7 cellular contexts compared by ENCODE assay signal in genomic region chr7:5027796-5028410, GRCh38. TPM values are rescaled to one million over a fixed set of nuclear protein-coding genes. Genes with fewer than 3 reads are reported as not detected.
DNase-seq lines count a peak whose midpoint lies in the region; ATAC-seq and TF ChIP-seq lines count a peak whose summit lies in the region.
"Not testable (repeated sequence)": the region's sequence is repeated elsewhere in the genome, so short reads cannot be mapped to it uniquely, and the experiment has no call there.

No MANE protein-coding gene starts in this region.

- not testable (repeated sequence) for TF ChIP-seq RAD21 in IMR-90 (IDR thresholded peaks at IDR 0.05; ENCODE audit: low read length)

- CTCF ChIA-PET in IMR-90 (lab: Yijun Ruan, JAX), result not testable (repeated sequence)

- H2BK20ac ChIP-seq in IMR-90 (ENCODE audit: low read depth, low read length), result not testable (repeated sequence)

- not testable (repeated sequence) for H3K56ac ChIP-seq in IMR-90 (ENCODE audit: extremely low read depth, insufficient read depth, low read length)

- H3K9me3 ChIP-seq in IMR-90 (ENCODE audit: control insufficient read depth, insufficient read depth, low read length); esophagus muscularis mucosa: not testable (repeated sequence)

- not testable (repeated sequence) for H3K27me3 ChIP-seq in IMR-90 (ENCODE audit: control insufficient read depth, insufficient read depth, low read length); esophagus muscularis mucosa

- not testable (repeated sequence) for H3K36me3 Mint-ChIP-seq in osteocyte (ENCODE audit: unreplicated experiment)

- in situ Hi-C loops in IMR-90 (cut with MboI; ENCODE audit: low sequenced_read_pairs), result not testable (repeated sequence)

- not testable (repeated sequence) for H3K4me1 ChIP-seq in IMR-90 (ENCODE audit: control insufficient read depth, insufficient read depth, low read length); esophagus muscularis mucosa

- DNase-seq in EH (ENCODE audit: low read depth) (peak; percentile 46), IMR-90 (peak; percentile 68), NCI-H226 (peak; percentile 26), astrocyte of the hippocampus (ENCODE audit: low read depth, low spot score) (peak; percentile 38), esophagus muscularis mucosa (ENCODE audit: extremely low spot score) (peak; percentile 70), glomerular visceral epithelial cell (ENCODE audit: extremely low spot score) (peak; percentile 28), osteocyte (ENCODE audit: extremely low spot score, unreplicated experiment) (peak; percentile 79)

- not testable (repeated sequence) for H3K9ac ChIP-seq in IMR-90 (ENCODE audit: low read depth, low read length)

- not testable (repeated sequence) for H4K20me1 ChIP-seq in IMR-90 (ENCODE audit: insufficient read depth, low read length)

- H3K23ac ChIP-seq in IMR-90 (ENCODE audit: low read depth, low read length), result not testable (repeated sequence)

- H3K9me1 ChIP-seq in IMR-90 (ENCODE audit: insufficient read depth, low read length), result not testable (repeated sequence)

- not testable (repeated sequence) for TF ChIP-seq EP300 in esophagus muscularis mucosa (IDR thresholded peaks at IDR 0.05)

- peak; percentile 61 for ATAC-seq in IMR-90 (ENCODE audit: low read depth)

- H2AK5ac ChIP-seq in IMR-90 (ENCODE audit: low read depth, low read length), result not testable (repeated sequence)

- H3K14ac ChIP-seq in IMR-90 (replicated peaks; ENCODE audit: low read depth, low read length), result not testable (repeated sequence)

- intact Hi-C loops in IMR-90 (cut with micrococcal nuclease); esophagus muscularis mucosa (cut with DNase I): not testable (repeated sequence)

- dilution Hi-C loops in IMR-90 (cut with HindIII; ENCODE audit: low sequenced_read_pairs, unreplicated experiment), result not testable (repeated sequence)

- no CpG with 5 or more reads among the region's 14 CpGs for WGBS in IMR-90 (ENCODE audit: extremely low coverage in 2 of 2, insufficient read length in 1 of 2), 2 experiments
- WGBS in esophagus muscularis mucosa, result 92% methylated on average over 14 of the region's 14 CpGs

- H2AK9ac ChIP-seq in IMR-90 (replicated peaks; ENCODE audit: low read depth, low read length, poor library complexity), result not testable (repeated sequence)

- not testable (repeated sequence) for H3K36me3 ChIP-seq in IMR-90 (ENCODE audit: control insufficient read depth, insufficient read depth, low read length)
- peaks cover 0 to 21% (median 0%) of the 10 kb centered on the region in 4 donors for H3K36me3 ChIP-seq in esophagus muscularis mucosa

- not testable (repeated sequence) for H3K79me1 ChIP-seq in IMR-90 (ENCODE audit: low read depth in 1 of 2, low read length in 2 of 2)

- H2BK120ac ChIP-seq in IMR-90 (ENCODE audit: low read depth, low read length), result not testable (repeated sequence)

- not testable (repeated sequence) for TF ChIP-seq POLR2A in IMR-90 (IDR thresholded peaks at IDR 0.05; ENCODE audit: low read depth, low read length); esophagus muscularis mucosa (IDR thresholded peaks at IDR 0.05; ENCODE audit: low read depth)

- H2AFZ ChIP-seq in IMR-90 (replicated peaks; ENCODE audit: low read length, poor library complexity), result not testable (repeated sequence)

- H3K9me3 Mint-ChIP-seq in osteocyte (ENCODE audit: unreplicated experiment), result not testable (repeated sequence)

- H4K91ac ChIP-seq in IMR-90 (ENCODE audit: insufficient read depth, low read depth, low read length), result not testable (repeated sequence)

- H3K27me3 Mint-ChIP-seq in osteocyte (ENCODE audit: unreplicated experiment), result not testable (repeated sequence)

- H3K4me3 ChIP-seq in IMR-90 (ENCODE audit: insufficient read depth, low read depth, low read length); esophagus muscularis mucosa: not testable (repeated sequence)

- H3K4me3 Mint-ChIP-seq in osteocyte (ENCODE audit: unreplicated experiment), result not testable (repeated sequence)

- BruUV-seq in IMR-90 (replicated peaks; lab: Mats Ljungman, UMichigan), result not testable (repeated sequence)

- not testable (repeated sequence) for H3K4me2 ChIP-seq in IMR-90 (ENCODE audit: low read depth, low read length)

- H3K27ac Mint-ChIP-seq in osteocyte (ENCODE audit: unreplicated experiment), result not testable (repeated sequence)

- H4K5ac ChIP-seq in IMR-90 (ENCODE audit: low read depth, low read length), result not testable (repeated sequence)

- not testable (repeated sequence) for H3K18ac ChIP-seq in IMR-90 (ENCODE audit: low read depth, low read length)

- POLR2A ChIA-PET in IMR-90 (lab: Charles Lee; ENCODE audit: unreplicated experiment), result not testable (repeated sequence)

- H4K8ac ChIP-seq in IMR-90 (ENCODE audit: low read depth in 2 of 2, low read length in 2 of 2), result not testable (repeated sequence)

- H3K27ac ChIP-seq in IMR-90 (ENCODE audit: insufficient read depth, low read length); esophagus muscularis mucosa (replicated peaks in 1 of 4): not testable (repeated sequence)

- not testable (repeated sequence) for H2BK15ac ChIP-seq in IMR-90 (ENCODE audit: low read depth, low read length)

- not testable (repeated sequence) for H2BK5ac ChIP-seq in IMR-90 (ENCODE audit: low read depth, low read length, poor library complexity, severe bottlenecking)

- H3K4ac ChIP-seq in IMR-90 (ENCODE audit: low read depth, low read length), result not testable (repeated sequence)

- H3K4me1 Mint-ChIP-seq in osteocyte (ENCODE audit: unreplicated experiment), result not testable (repeated sequence)

- TF ChIP-seq CTCF in IMR-90 (conservative IDR thresholded peaks at IDR 0.05; ENCODE audit: low read depth, low read length); esophagus muscularis mucosa (IDR thresholded peaks at IDR 0.05); osteocyte (IDR thresholded peaks at IDR 0.05): not testable (repeated sequence)

RNA-seq across cellular contexts. Expression of gene RBAK, which starts 17.8 kb away (rescaled TPM):
- total RNA-seq in IMR-90 (2012; rRNA removed) (8.1 and 9.4 TPM in 2 replicates), esophagus muscularis mucosa (10 to 100 TPM in 1 of 4 donors, 1 to 10 TPM in 3; 8.6 to 10.4 (median 9.5) TPM), osteocyte (13.0 and 13.6 TPM in 2 replicates)
- 2.0 and 2.8 TPM in 2 replicates for polyA plus RNA-seq in IMR-90 (2012; rRNA removed)
- polyA plus RNA-seq in IMR-90 (2012; cell fraction: cytosol; rRNA removed), result 0.29 and 0.35 TPM in 2 replicates
- polyA plus RNA-seq in IMR-90 (2012; cell fraction: nucleus; rRNA removed; ENCODE audit: low replicate concordance), result 0.87 and 9.0 TPM in 2 replicates

Comparison
In these comparisons a context has a peak if more than half of its experiments do, and no peak if none do; other contexts are left out.
1. DNase-seq: peak in every context shown above with its lines; median percentile 79 in osteocyte; 70 in esophagus muscularis mucosa; 68 in IMR-90; 46 in EH; 38 in astrocyte of the hippocampus; 28 in glomerular visceral epithelial cell; 26 in NCI-H226.